22 cellular contexts compared by ENCODE assay signal in genomic region chr1:3474421-3474820, GRCh38. TPM values are rescaled to one million over a fixed set of nuclear protein-coding genes. Genes with fewer than 3 reads are reported as not detected.
DNase-seq lines count a peak whose midpoint lies in the region; ATAC-seq, FAIRE-seq and TF ChIP-seq lines count a peak whose summit lies in the region.
"Had no signal": no experiment of that assay in that cellular context is flagged by ENCODE, and none has a peak within 500 bp of the region (broad histone marks: within the 10 kb centered on the region; RNA-seq: fewer than 3 reads in every experiment).

No MANE protein-coding gene starts in this region.

- TF ChIP-seq RAD21 in HepG2 (CRISPR knock-in tag; IDR thresholded peaks at IDR 0.05) = no peak

- DNase-seq in HepG2 (ENCODE audit: low spot score) (no peak), right lobe of liver (no peak), RWPE1 (ENCODE audit: low spot score) (no peak), neuronal stem cell (ENCODE audit: low spot score) (no peak)
- no peak for DNase-seq in stimulated activated CD8-positive, alpha-beta memory T cell treated with anti-CD3 and anti-CD28 coated beads, Interleukin-4, amount 100 ng/mL, for 48 hours
- DNase-seq in activated CD8-positive, alpha-beta memory T cell treated with anti-CD3 and anti-CD28 coated beads, Interleukin-2, amount 50 U/mL, for 4 hours = no peak
- DNase-seq: 8988T; ACHN; BE2C; Caco-2; Calu3; CD4-positive, alpha-beta T cell; CD8-positive, alpha-beta T cell; DMS79 treated with DMSO at 0.1 percent for 48 hours; GF-D8 had no signal

- TF ChIP-seq POLR2A in HepG2 (IDR thresholded peaks at IDR 0.05; ENCODE audit: insufficient read depth in 1 of 2, low read depth in 2 of 2, low read length in 2 of 2) = no peak
- no peak for TF ChIP-seq POLR2A in right lobe of liver (IDR thresholded peaks at IDR 0.05)

- peak overlapping the region; percentile 85 for H2BK15ac ChIP-seq in neuronal stem cell (ENCODE audit: low read length)

- WGBS in HepG2 (ENCODE audit: low lambda C conversion rate) = 100% methylated on average over 1 of the region's 10 CpGs
- WGBS in right lobe of liver (ENCODE audit: insufficient coverage, low coverage, low lambda C conversion rate, missing lambda C conversion rate) = no CpG with 5 or more reads among the region's 10 CpGs
- no CpG with 5 or more reads among the region's 10 CpGs for WGBS in neuronal stem cell (ENCODE audit: extremely low coverage in 2 of 2, insufficient read length in 2 of 2, insufficient replicate concordance in 1 of 2), 2 donors

- H3K27me3 ChIP-seq in HepG2 (ENCODE audit: control insufficient read depth in 1 of 2, insufficient read depth in 2 of 2, low read length in 2 of 2) = no peaks in the 10 kb centered on the region
- no peaks in the 10 kb centered on the region for H3K27me3 ChIP-seq in right lobe of liver
- peaks cover 0 to 3% (median 0%) of the 10 kb centered on the region in 3 experiments for H3K27me3 ChIP-seq in neuronal stem cell (ENCODE audit: control insufficient read depth in 3 of 3, insufficient read depth in 3 of 3, low read depth in 1 of 3, low read length in 3 of 3)
- H3K27me3 ChIP-seq: BE2C had no signal

- no peak overlapping the region for H2BK5ac ChIP-seq in neuronal stem cell (ENCODE audit: low read length)

- in situ Hi-C loops in HepG2 (cut with HindIII; ENCODE audit: extremely low pct_ligation_motif_present, low pct_unique_long_range_greater_than_20kb) = no loop called here

- H3K4me1 ChIP-seq in HepG2 (ENCODE audit: insufficient read depth, low read length) = peaks cover 27% of the 10 kb centered on the region
- H3K4me1 ChIP-seq in right lobe of liver = no peaks in the 10 kb centered on the region
- H3K4me1 ChIP-seq in neuronal stem cell (ENCODE audit: control insufficient read depth in 2 of 2, insufficient read depth in 1 of 2, low read depth in 1 of 2, low read length in 2 of 2) = peaks cover 18 to 22% of the 10 kb centered on the region in 2 donors

- H3K4me3 ChIP-seq in HepG2 (replicated peaks in 1 of 3; ENCODE audit: insufficient read depth in 1 of 3, low read depth in 2 of 3, low read length in 3 of 3) (no peak overlapping the region), right lobe of liver (no peak overlapping the region), neuronal stem cell (ENCODE audit: low read length in 2 of 2) (no peak overlapping the region)
- H3K4me3 ChIP-seq: BLaER1 had no signal

- H3K14ac ChIP-seq in neuronal stem cell (ENCODE audit: low read length) = no peak overlapping the region

- no peak for TF ChIP-seq EP300 in HepG2 (IDR thresholded peaks at IDR 0.05; ENCODE audit: low read depth in 2 of 2, low read length in 2 of 2)
- no peak for TF ChIP-seq EP300 in HepG2 (CRISPR knock-in tag; IDR thresholded peaks at IDR 0.05; ENCODE audit: borderline replicate concordance)

- intact Hi-C loops in HepG2 (cut with micrococcal nuclease; ENCODE audit: unreplicated experiment) (no loop called here), right lobe of liver (cut with DNase I) (no loop called here)

- H3K79me2 ChIP-seq in HepG2 (ENCODE audit: insufficient read depth, low read length) = no peaks in the 10 kb centered on the region

- TF ChIP-seq CTCF in HepG2 (CRISPR knock-in tag; IDR thresholded peaks at IDR 0.05) = no peak
- TF ChIP-seq CTCF in right lobe of liver (IDR thresholded peaks at IDR 0.05) = no peak
- TF ChIP-seq CTCF in RWPE1 (conservative IDR thresholded peaks at IDR 0.05; ENCODE audit: low read depth) = no peak

- no peak overlapping the region for H2BK120ac ChIP-seq in neuronal stem cell (ENCODE audit: low read depth, low read length)

- no peak overlapping the region for H4K91ac ChIP-seq in neuronal stem cell (ENCODE audit: low read depth, low read length, poor library complexity)

- no TSS peak for BruUV-seq in HepG2 (replicated peaks; lab: Mats Ljungman, UMichigan)

- CTCF ChIA-PET in HepG2 (lab: Yijun Ruan, JAX; ENCODE audit: low intra/inter-chr PET ratio, low total read pairs) (no interaction called here), RWPE1 (lab: Yijun Ruan, JAX) (interaction anchor here (0.6 to 3.8 kb wide), 2 partner anchors 15 to 21 kb away, joined by 3 to 106 read pairs; partner anchors contain the start of gene ARHGEF16)

- H3K36me3 ChIP-seq in HepG2 (replicated peaks in 1 of 2; ENCODE audit: control insufficient read depth in 1 of 2, insufficient read depth in 2 of 2, low read length in 2 of 2) (peaks cover 11 to 24% of the 10 kb centered on the region in 2 experiments; a peak in 3 of 5 replicates), right lobe of liver (no peaks in the 10 kb centered on the region), neuronal stem cell (replicated peaks in 1 of 2; ENCODE audit: control insufficient read depth in 2 of 2, insufficient read depth in 2 of 2, low read length in 2 of 2) (peaks cover 0 to 4% of the 10 kb centered on the region in 2 donors)
- H3K36me3 ChIP-seq: BE2C, BLaER1 had no signal

- H2AFZ ChIP-seq in HepG2 (ENCODE audit: low read length) (no peak overlapping the region), neuronal stem cell (ENCODE audit: low read length) (no peak overlapping the region)

- H3K27ac ChIP-seq in HepG2 (ENCODE audit: extremely low read length, insufficient read depth, low read length) = no peak overlapping the region
- H3K27ac ChIP-seq in right lobe of liver = no peak overlapping the region
- H3K27ac ChIP-seq in RWPE1 = peak overlapping the region; percentile 95
- H3K27ac ChIP-seq in neuronal stem cell (replicated peaks; ENCODE audit: low read length) = no peak overlapping the region
- H3K27ac ChIP-seq: BLaER1, C4-2B had no signal

- no peak overlapping the region for H3K4ac ChIP-seq in neuronal stem cell (ENCODE audit: low read length)

- no peaks in the 10 kb centered on the region for H4K20me1 ChIP-seq in HepG2 (ENCODE audit: insufficient read depth, low read length)

- H3K79me1 ChIP-seq in neuronal stem cell (ENCODE audit: low read depth, low read length) = peaks cover 6% of the 10 kb centered on the region

- H3K9me3 ChIP-seq in HepG2 (ENCODE audit: low read length) (no peaks in the 10 kb centered on the region), right lobe of liver (no peaks in the 10 kb centered on the region), neuronal stem cell (replicated peaks in 1 of 2; ENCODE audit: control insufficient read depth in 2 of 2, insufficient read depth in 1 of 2, low read depth in 1 of 2, low read length in 2 of 2) (peaks cover 0 to 8% of the 10 kb centered on the region in 2 donors)
- H3K9me3 ChIP-seq: BE2C, BLaER1, Caco-2 had no signal

- H4K8ac ChIP-seq in neuronal stem cell (ENCODE audit: low read depth, low read length) = no peak overlapping the region

- no peak overlapping the region for H3K23ac ChIP-seq in neuronal stem cell (ENCODE audit: low read depth, low read length, poor library complexity)

- ATAC-seq in HepG2 = no peak
- no peak for ATAC-seq in right lobe of liver
- ATAC-seq: CD8-positive, alpha-beta T cell had no signal

- H3K18ac ChIP-seq in neuronal stem cell (ENCODE audit: low read length) = peak overlapping the region; percentile 57

- H2BK12ac ChIP-seq in neuronal stem cell (ENCODE audit: low read length) = peak overlapping the region; percentile 46

- FAIRE-seq in HepG2 (lab: Jason Lieb, UNC) = no peak
- FAIRE-seq: A204.1, D721Med, G401.6, GM19239 had no signal

- H3K9ac ChIP-seq in HepG2 (ENCODE audit: insufficient read depth, low read depth, low read length) = no peak overlapping the region
- H3K9ac ChIP-seq in neuronal stem cell (ENCODE audit: low read depth, low read length, poor library complexity) = no peak overlapping the region
- H3K9ac ChIP-seq: BLaER1 had no signal

- peak overlapping the region; percentile 75 for H2AK5ac ChIP-seq in neuronal stem cell (ENCODE audit: low read depth, low read length)

- H3K4me2 ChIP-seq in HepG2 (ENCODE audit: low read depth, low read length) = no peak overlapping the region
- H3K4me2 ChIP-seq in neuronal stem cell (ENCODE audit: insufficient read depth, low read length, poor library complexity, severe bottlenecking) = no peak overlapping the region
- H3K4me2 ChIP-seq: BLaER1 had no signal

- POLR2A ChIA-PET in HepG2 (lab: Yijun Ruan, JAX) = no interaction called here
- POLR2A ChIA-PET in RWPE1 (lab: Yijun Ruan, JAX; ENCODE audit: low non-redundant PET) = no interaction called here

TF ChIP-seq in HepG2, 621 proteins besides CTCF, POLR2A, EP300 and RAD21:
- peak; percentile 70 for TF ChIP-seq AGO2 (optimal IDR thresholded peaks at IDR 0.05; ENCODE audit: low read depth, low read length)
- TF ChIP-seq ASH2L (IDR thresholded peaks at IDR 0.05; ENCODE audit: insufficient read length, low read depth, low read length) = no peak
- no peak for TF ChIP-seq JUND (CRISPR knock-in tag; IDR thresholded peaks at IDR 0.05)
- peak; percentile 52; the same call in 1 of the 2 replicates for TF ChIP-seq RBFOX2 (IDR thresholded peaks at IDR 0.05; ENCODE audit: low read depth, low read length)
- no peak for TF ChIP-seq ZNF235 (CRISPR knock-in tag; IDR thresholded peaks at IDR 0.05; ENCODE audit: borderline replicate concordance)

RNA-seq across cellular contexts. Expression of gene ARHGEF16, which starts 20.0 kb away (rescaled TPM):
- total RNA-seq in HepG2 (2016; rRNA removed; fragmentation: Illumina TruSeq; extraction: Trizol) (15.9 and 20.3 TPM in 2 replicates), right lobe of liver (10 to 100 TPM in 2 of 6 experiments, 1 to 10 TPM in 4; 2.1 to 16.3 (median 7.5) TPM)
- 6.0 and 6.6 TPM in 2 replicates for total RNA-seq in HepG2 (2016; cell fraction: cytosol; rRNA removed; fragmentation: Illumina TruSeq; extraction: Trizol; ENCODE audit: low read depth)
- 14.5 and 24.2 TPM in 2 replicates for total RNA-seq in HepG2 (2016; cell fraction: insoluble cytoplasmic fraction; rRNA removed; fragmentation: Illumina TruSeq; extraction: Trizol)
- total RNA-seq in HepG2 (2016; cell fraction: membrane; rRNA removed; fragmentation: Illumina TruSeq; extraction: Trizol) = 7.4 and 7.6 TPM in 2 replicates
- 21.4 and 22.0 TPM in 2 replicates for total RNA-seq in HepG2 (2016; cell fraction: nucleus; rRNA removed; fragmentation: Illumina TruSeq; extraction: Trizol)
- polyA plus RNA-seq in HepG2 (2011; rRNA removed) = 39.9 and 59.7 TPM in 2 replicates
- polyA plus RNA-seq in HepG2 (2011; cell fraction: cytosol; rRNA removed) = 23.3 and 35.8 TPM in 2 replicates
- 382 and 454 TPM in 2 replicates for polyA plus RNA-seq in HepG2 (2011; cell fraction: nucleus; rRNA removed)
- polyA plus RNA-seq in HepG2 (2012) = 19.7 and 28.0 TPM in 2 replicates
- polyA plus RNA-seq in HepG2 (2016; cell fraction: cytosol; fragmentation: Illumina TruSeq; extraction: Trizol; ENCODE audit: low read depth) = 2.5 and 2.8 TPM in 2 replicates
- polyA plus RNA-seq in HepG2 (2016; cell fraction: insoluble cytoplasmic fraction; fragmentation: Illumina TruSeq; extraction: Trizol; ENCODE audit: low read depth) = 12.5 and 17.8 TPM in 2 replicates
- polyA plus RNA-seq in HepG2 (2016; cell fraction: membrane; fragmentation: Illumina TruSeq; extraction: Trizol; ENCODE audit: low read depth) = 4.2 and 4.8 TPM in 2 replicates
- 58.7 and 59.2 TPM in 2 replicates for polyA plus RNA-seq in HepG2 (2016; cell fraction: nucleus; fragmentation: Illumina TruSeq; extraction: Trizol; ENCODE audit: insufficient read depth, low read depth)
- 30.5 and 69.1 TPM in 2 replicates for polyA minus RNA-seq in HepG2 (2011; rRNA and poly(A)+ RNA removed; ENCODE audit: low replicate concordance)
- polyA minus RNA-seq in HepG2 (2011; cell fraction: cytosol; rRNA and poly(A)+ RNA removed) = 13.4 and 17.4 TPM in 2 replicates
- 38.4 and 41.6 TPM in 2 replicates for polyA minus RNA-seq in HepG2 (2011; cell fraction: nucleus; rRNA and poly(A)+ RNA removed)
- polyA plus RNA-seq in neuronal stem cell (2013, experiment 1 of 2) = 1.5 TPM
- 1.4 TPM for polyA plus RNA-seq in neuronal stem cell (2013, experiment 2 of 2)
- total RNA-seq: CD8-positive, alpha-beta T cell had no signal
- polyA plus RNA-seq: AG04450 had no signal
